ENCODE assay signal across 8 cellular contexts in the genomic region with DNA sequence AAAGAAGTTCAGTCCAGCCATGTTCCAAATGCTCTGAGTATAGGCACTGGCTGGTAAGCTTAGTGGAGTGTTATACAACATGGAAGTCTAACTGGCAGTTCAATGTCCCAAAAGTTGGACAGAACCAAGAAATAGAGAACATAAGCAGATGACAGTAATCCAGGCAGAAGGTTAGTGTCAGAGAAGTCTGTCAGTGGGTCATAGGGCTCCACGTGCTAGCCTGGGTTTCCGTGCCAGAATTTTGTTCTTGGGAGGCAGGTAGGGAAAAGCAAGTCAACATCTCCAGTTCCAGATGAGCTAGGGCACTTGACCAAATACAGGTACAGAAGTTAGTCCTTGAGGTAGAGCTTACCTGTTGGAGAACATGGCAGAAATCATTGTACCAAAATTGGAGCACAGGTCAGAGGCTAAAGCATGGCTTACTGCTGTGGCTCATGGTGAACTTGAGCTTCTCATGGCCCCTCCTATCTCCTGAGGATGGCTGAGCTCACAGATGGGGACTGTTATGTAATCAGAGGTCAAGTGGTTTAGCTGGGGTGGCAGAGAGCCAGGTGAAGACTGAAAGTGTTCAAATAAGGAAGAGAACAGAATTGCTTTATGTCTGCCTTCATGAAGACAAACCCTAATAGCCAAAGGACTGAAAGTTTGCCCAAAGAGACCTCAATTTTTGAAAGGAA.
DNase-seq lines count a peak whose midpoint lies in the region; ATAC-seq and TF ChIP-seq lines count a peak whose summit lies in the region.

No MANE protein-coding gene starts in this region.

- intact Hi-C loops in esophagus squamous epithelium (cut with DNase I) (no loop called here), psoas muscle (cut with DNase I) (no loop called here)

- no peak for TF ChIP-seq CTCF in HEK293 (tag by site-specific recombination; IDR thresholded peaks at IDR 0.05)
- TF ChIP-seq CTCF in esophagus squamous epithelium (IDR thresholded peaks at IDR 0.05): no peak
- TF ChIP-seq CTCF in psoas muscle (IDR thresholded peaks at IDR 0.05): no peak

- H3K4me1 ChIP-seq in HEK293 (ENCODE audit: control insufficient read depth, insufficient read depth, low read length) (peaks cover 32% of the 10 kb centered on the region), esophagus squamous epithelium (peaks cover 15 to 46% (median 29%) of the 10 kb centered on the region in 3 donors), psoas muscle (peaks cover 38% of the 10 kb centered on the region)

- H3K36me3 Mint-ChIP-seq in activated T-helper 17 cell treated with anti-CD3 and anti-CD28 coated beads, Interleukin-2, amount 50 U/mL, for 72 hours (ENCODE audit: low read depth): no peaks in the 10 kb centered on the region

- WGBS in esophagus squamous epithelium, 2 donors: 85 to 95% methylated on average over 2 of the region's 2 CpGs
- WGBS in psoas muscle, 3 donors: 46 to 63% (median 59%) methylated on average over 2 of the region's 2 CpGs

- peaks cover 12% of the 10 kb centered on the region for H3K4me1 Mint-ChIP-seq in activated T-helper 17 cell treated with anti-CD3 and anti-CD28 coated beads, Interleukin-2, amount 50 U/mL, for 72 hours

- H3K27me3 ChIP-seq in esophagus squamous epithelium (no peaks in the 10 kb centered on the region), psoas muscle (ENCODE audit: insufficient read depth in 3 of 3, low read length in 2 of 3) (no peaks in the 10 kb centered on the region)

- H3K9me3 Mint-ChIP-seq in activated T-helper 17 cell treated with anti-CD3 and anti-CD28 coated beads, Interleukin-2, amount 50 U/mL, for 72 hours: no peaks in the 10 kb centered on the region

- TF ChIP-seq POLR2A in esophagus squamous epithelium (IDR thresholded peaks at IDR 0.05): no peak

- H3K27me3 Mint-ChIP-seq in activated T-helper 17 cell treated with anti-CD3 and anti-CD28 coated beads, Interleukin-2, amount 50 U/mL, for 72 hours: no peaks in the 10 kb centered on the region

- H3K27ac ChIP-seq in HEK293 (ENCODE audit: extremely low read depth, low read depth, low read length) (no peak overlapping the region; the same call in 1 of the 2 replicates), esophagus squamous epithelium (peak overlapping the region in 3 of 4 donors; percentile 57 to 83 (median 83)), psoas muscle (peak overlapping the region; percentile 71)

- peak; percentile 64 to 86 (median 84) for ATAC-seq in psoas muscle
- no peak for ATAC-seq in activated T-helper 17 cell treated with anti-CD3 and anti-CD28 coated beads, Interleukin-2, amount 50 U/mL, for 72 hours (replicated peaks)
- ATAC-seq in GM19324 (IDR thresholded peaks at IDR 0.05; ENCODE audit: low FRiP score, unreplicated experiment): no peak
- no peak for ATAC-seq in GM21390 (IDR thresholded peaks at IDR 0.05; ENCODE audit: unreplicated experiment)

- CTCF ChIA-PET in HEK293 (lab: Yijun Ruan, JAX): interaction anchor here (0.6 kb wide), 1 partner anchor 591 kb away, joined by 6 read pairs; no protein-coding TSS in a partner anchor

- H3K4me3 Mint-ChIP-seq in activated T-helper 17 cell treated with anti-CD3 and anti-CD28 coated beads, Interleukin-2, amount 50 U/mL, for 72 hours: no peak overlapping the region

- no peak overlapping the region for H3K27ac Mint-ChIP-seq in activated T-helper 17 cell treated with anti-CD3 and anti-CD28 coated beads, Interleukin-2, amount 50 U/mL, for 72 hours

- H3K9me3 ChIP-seq in HEK293 (ENCODE audit: control insufficient read depth, insufficient read depth, low read depth, low read length) (no peaks in the 10 kb centered on the region), esophagus squamous epithelium (no peaks in the 10 kb centered on the region), psoas muscle (no peaks in the 10 kb centered on the region)

- POLR2A ChIA-PET in HEK293 (lab: Yijun Ruan, JAX): interaction anchor here (1.3 kb wide), 1 partner anchor 203 kb away, joined by 4 read pairs; no protein-coding TSS in a partner anchor

- DNase-seq in NCI-H82 (lab: John Stamatoyannopoulos, UW) (peak; percentile 74), esophagus squamous epithelium (lab: John Stamatoyannopoulos, UW) (no peak), psoas muscle (peak; percentile 47 to 76), NCI-H526 treated with DMSO at 0.1 percent for 48 hours (lab: John Stamatoyannopoulos, UW) (no peak)

- H3K36me3 ChIP-seq in HEK293 (ENCODE audit: control insufficient read depth in 2 of 2, insufficient read depth in 1 of 2, low read length in 2 of 2): no peaks in the 10 kb centered on the region
- no peaks in the 10 kb centered on the region for H3K36me3 ChIP-seq in esophagus squamous epithelium
- no peaks in the 10 kb centered on the region for H3K36me3 ChIP-seq in psoas muscle (ENCODE audit: insufficient read depth in 1 of 2, low read depth in 1 of 2)

- H3K4me3 ChIP-seq in HEK293 (ENCODE audit: low read depth, low read length) (no peak overlapping the region), esophagus squamous epithelium (no peak overlapping the region), psoas muscle (no peak overlapping the region)

TF ChIP-seq in HEK293, 187 proteins besides CTCF, POLR2A, EP300 and RAD21 (continues in another document):
- TF ChIP-seq, protein P1, sequence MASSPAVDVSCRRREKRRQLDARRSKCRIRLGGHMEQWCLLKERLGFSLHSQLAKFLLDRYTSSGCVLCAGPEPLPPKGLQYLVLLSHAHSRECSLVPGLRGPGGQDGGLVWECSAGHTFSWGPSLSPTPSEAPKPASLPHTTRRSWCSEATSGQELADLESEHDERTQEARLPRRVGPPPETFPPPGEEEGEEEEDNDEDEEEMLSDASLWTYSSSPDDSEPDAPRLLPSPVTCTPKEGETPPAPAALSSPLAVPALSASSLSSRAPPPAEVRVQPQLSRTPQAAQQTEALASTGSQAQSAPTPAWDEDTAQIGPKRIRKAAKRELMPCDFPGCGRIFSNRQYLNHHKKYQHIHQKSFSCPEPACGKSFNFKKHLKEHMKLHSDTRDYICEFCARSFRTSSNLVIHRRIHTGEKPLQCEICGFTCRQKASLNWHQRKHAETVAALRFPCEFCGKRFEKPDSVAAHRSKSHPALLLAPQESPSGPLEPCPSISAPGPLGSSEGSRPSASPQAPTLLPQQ (tag by site-specific recombination; IDR thresholded peaks at IDR 0.05): peak; percentile 48; the same call in 1 of the 2 replicates
- TF ChIP-seq, protein P2, sequence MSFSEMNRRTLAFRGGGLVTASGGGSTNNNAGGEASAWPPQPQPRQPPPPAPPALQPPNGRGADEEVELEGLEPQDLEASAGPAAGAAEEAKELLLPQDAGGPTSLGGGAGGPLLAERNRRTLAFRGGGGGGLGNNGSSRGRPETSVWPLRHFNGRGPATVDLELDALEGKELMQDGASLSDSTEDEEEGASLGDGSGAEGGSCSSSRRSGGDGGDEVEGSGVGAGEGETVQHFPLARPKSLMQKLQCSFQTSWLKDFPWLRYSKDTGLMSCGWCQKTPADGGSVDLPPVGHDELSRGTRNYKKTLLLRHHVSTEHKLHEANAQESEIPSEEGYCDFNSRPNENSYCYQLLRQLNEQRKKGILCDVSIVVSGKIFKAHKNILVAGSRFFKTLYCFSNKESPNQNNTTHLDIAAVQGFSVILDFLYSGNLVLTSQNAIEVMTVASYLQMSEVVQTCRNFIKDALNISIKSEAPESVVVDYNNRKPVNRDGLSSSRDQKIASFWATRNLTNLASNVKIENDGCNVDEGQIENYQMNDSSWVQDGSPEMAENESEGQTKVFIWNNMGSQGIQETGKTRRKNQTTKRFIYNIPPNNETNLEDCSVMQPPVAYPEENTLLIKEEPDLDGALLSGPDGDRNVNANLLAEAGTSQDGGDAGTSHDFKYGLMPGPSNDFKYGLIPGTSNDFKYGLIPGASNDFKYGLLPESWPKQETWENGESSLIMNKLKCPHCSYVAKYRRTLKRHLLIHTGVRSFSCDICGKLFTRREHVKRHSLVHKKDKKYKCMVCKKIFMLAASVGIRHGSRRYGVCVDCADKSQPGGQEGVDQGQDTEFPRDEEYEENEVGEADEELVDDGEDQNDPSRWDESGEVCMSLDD (tag by site-specific recombination; IDR thresholded peaks at IDR 0.05): 0 out of 2 replicates have a peak, but pooled peaks have one; percentile 52
- TF ChIP-seq ZNF221 (tag by site-specific recombination; IDR thresholded peaks at IDR 0.05; ENCODE audit: borderline replicate concordance): no peak
- peak; percentile 45 for TF ChIP-seq FEZF1 (tag by site-specific recombination; IDR thresholded peaks at IDR 0.05)
- TF ChIP-seq, protein P3, sequence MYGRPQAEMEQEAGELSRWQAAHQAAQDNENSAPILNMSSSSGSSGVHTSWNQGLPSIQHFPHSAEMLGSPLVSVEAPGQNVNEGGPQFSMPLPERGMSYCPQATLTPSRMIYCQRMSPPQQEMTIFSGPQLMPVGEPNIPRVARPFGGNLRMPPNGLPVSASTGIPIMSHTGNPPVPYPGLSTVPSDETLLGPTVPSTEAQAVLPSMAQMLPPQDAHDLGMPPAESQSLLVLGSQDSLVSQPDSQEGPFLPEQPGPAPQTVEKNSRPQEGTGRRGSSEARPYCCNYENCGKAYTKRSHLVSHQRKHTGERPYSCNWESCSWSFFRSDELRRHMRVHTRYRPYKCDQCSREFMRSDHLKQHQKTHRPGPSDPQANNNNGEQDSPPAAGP (tag by site-specific recombination; IDR thresholded peaks at IDR 0.05): 0 out of 2 replicates have a peak, but pooled peaks have one; percentile 18
- 0 out of 2 replicates have a peak, but pooled peaks have one; percentile 11 for TF ChIP-seq ZNF610 (tag by site-specific recombination; IDR thresholded peaks at IDR 0.05; ENCODE audit: borderline replicate concordance)
- TF ChIP-seq ZNF629 (tag by site-specific recombination; IDR thresholded peaks at IDR 0.05): peak; percentile 72
- TF ChIP-seq PRDM1 (tag by site-specific recombination; IDR thresholded peaks at IDR 0.05): 0 out of 2 replicates have a peak, but pooled peaks have one; percentile 59
- TF ChIP-seq HOXD13 (CRISPR knock-in tag; IDR thresholded peaks at IDR 0.05; ENCODE audit: borderline replicate concordance): no peak
- TF ChIP-seq, protein P4, sequence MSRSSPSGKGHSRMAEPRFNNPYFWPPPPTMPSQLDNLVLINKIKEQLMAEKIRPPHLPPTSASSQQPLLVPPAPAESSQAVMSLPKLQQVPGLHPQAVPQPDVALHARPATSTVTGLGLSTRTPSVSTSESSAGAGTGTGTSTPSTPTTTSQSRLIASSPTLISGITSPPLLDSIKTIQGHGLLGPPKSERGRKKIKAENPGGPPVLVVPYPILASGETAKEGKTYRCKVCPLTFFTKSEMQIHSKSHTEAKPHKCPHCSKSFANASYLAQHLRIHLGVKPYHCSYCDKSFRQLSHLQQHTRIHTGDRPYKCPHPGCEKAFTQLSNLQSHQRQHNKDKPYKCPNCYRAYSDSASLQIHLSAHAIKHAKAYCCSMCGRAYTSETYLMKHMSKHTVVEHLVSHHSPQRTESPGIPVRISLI (tag by site-specific recombination; IDR thresholded peaks at IDR 0.05): no peak
- 0 out of 2 replicates have a peak, but pooled peaks have one; percentile 67 for TF ChIP-seq ZNF660 (tag by site-specific recombination; IDR thresholded peaks at IDR 0.05)
- 0 out of 2 replicates have a peak, but pooled peaks have one; percentile 22 for TF ChIP-seq SP3 (tag by site-specific recombination; IDR thresholded peaks at IDR 0.05)
- peak; percentile 94 for TF ChIP-seq ZBTB17 (tag by site-specific recombination; IDR thresholded peaks at IDR 0.05)

Comparison
In these comparisons a context has a peak if more than half of its experiments do, and no peak if none do; other contexts are left out.
1. DNase-seq: peak in NCI-H82 (single experiment) and psoas muscle (2 of 2); none in esophagus squamous epithelium (single experiment) and NCI-H526 treated with DMSO at 0.1 percent for 48 hours (single experiment).
2. ATAC-seq: peak in psoas muscle (4 of 4); none in activated T-helper 17 cell treated with anti-CD3 and anti-CD28 coated beads, Interleukin-2, amount 50 U/mL, for 72 hours (single experiment), GM19324 (single experiment) and GM21390 (single experiment).